In the genomic region with DNA sequence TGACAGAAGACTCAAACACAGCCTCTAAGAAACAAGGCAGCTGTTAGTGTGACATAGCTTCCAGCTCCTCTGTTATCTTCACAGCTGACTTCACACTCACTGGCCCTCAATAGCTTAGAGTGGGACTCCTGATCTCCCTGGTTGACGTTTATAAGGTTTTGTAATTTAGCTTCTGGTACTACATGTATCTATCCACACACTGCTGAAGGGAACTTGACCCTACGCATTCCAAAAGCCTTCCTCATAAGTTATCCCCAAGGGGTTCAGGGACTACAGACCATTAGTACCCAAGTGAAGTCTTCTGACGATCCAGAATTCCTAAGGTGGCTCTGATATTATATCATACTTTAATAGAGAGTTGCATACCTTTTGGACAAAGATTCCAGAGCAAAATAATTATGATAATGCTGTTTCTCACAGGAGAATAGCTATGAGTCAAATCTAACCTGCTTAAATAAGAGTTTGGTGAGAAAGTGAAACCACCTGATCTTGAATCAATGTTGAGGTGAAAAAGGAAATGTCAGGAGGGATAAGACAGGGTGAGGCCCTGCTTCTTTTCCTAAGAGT, we compare ENCODE assay signal across 10 cellular contexts. TPM values are rescaled to one million over a fixed set of nuclear protein-coding genes. Genes with fewer than 3 reads are reported as not detected.
DNase-seq lines count a peak whose midpoint lies in the region; ATAC-seq and TF ChIP-seq lines count a peak whose summit lies in the region.
"Had no signal": no experiment of that assay in that cellular context is flagged by ENCODE, and none has a peak within 500 bp of the region (broad histone marks: within the 10 kb centered on the region; RNA-seq: fewer than 3 reads in every experiment).

No MANE protein-coding gene starts in this region.

- H3K27ac ChIP-seq in left ventricle myocardium inferior (replicated peaks) (no peak overlapping the region), RWPE2 (ENCODE audit: poor library complexity, severe bottlenecking) (peak overlapping the region; percentile 35), foreskin keratinocyte (no peak overlapping the region)
- H3K27ac ChIP-seq: C4-2B had no signal

- H3K4me1 ChIP-seq in left ventricle myocardium inferior (peaks cover 17% of the 10 kb centered on the region), RWPE2 (ENCODE audit: insufficient read depth, poor library complexity, severe bottlenecking) (peaks cover 7% of the 10 kb centered on the region), foreskin keratinocyte (peaks cover 12% of the 10 kb centered on the region)

- TF ChIP-seq CTCF in left ventricle myocardium inferior (IDR thresholded peaks at IDR 0.05; ENCODE audit: borderline replicate concordance) (no peak), RWPE2 (IDR thresholded peaks at IDR 0.05; ENCODE audit: poor library complexity, severe bottlenecking) (no peak), foreskin keratinocyte (conservative IDR thresholded peaks at IDR 0.05) (no peak)

- H3K36me3 ChIP-seq in left ventricle myocardium inferior (no peaks in the 10 kb centered on the region), RWPE2 (ENCODE audit: low read depth) (no peaks in the 10 kb centered on the region)

- intact Hi-C loops in Right ventricle myocardium superior (cut with DNase I) (no loop called here), left ventricle myocardium inferior (cut with micrococcal nuclease) (no loop called here)

- DNase-seq in Right ventricle myocardium superior, result no peak
- no peak for DNase-seq in left ventricle myocardium inferior
- DNase-seq in RWPE2 (ENCODE audit: low spot score), result no peak
- peak in 1 of 2 donors; percentile 84 for DNase-seq in foreskin keratinocyte
- DNase-seq in HuH-7 (ENCODE audit: low spot score), result no peak
- no peak for DNase-seq in DMS114 treated with DMSO at 0.1 percent for 48 hours (lab: John Stamatoyannopoulos, UW; ENCODE audit: unreplicated experiment)
- DNase-seq in Ammon's horn (ENCODE audit: low spot score), result no peak
- no peak for DNase-seq in NCI-H2227 treated with DMSO at 0.1 percent for 48 hours (lab: John Stamatoyannopoulos, UW)
- DNase-seq: activated CD4-positive, alpha-beta T cell treated with anti-CD3 and anti-CD28 coated beads for 48 hours had no signal

- ATAC-seq in Right ventricle myocardium superior (ENCODE audit: poor library complexity), result peak; percentile 82
- peak; percentile 95 for ATAC-seq in RWPE2 (ENCODE audit: low read depth)
- ATAC-seq in foreskin keratinocyte, result peak; percentile 38

- H3K4me3 ChIP-seq in left ventricle myocardium inferior, result no peak overlapping the region
- no peak overlapping the region for H3K4me3 ChIP-seq in RWPE2 (ENCODE audit: severe bottlenecking)

- H3K9me3 ChIP-seq in left ventricle myocardium inferior (replicated peaks) (no peaks in the 10 kb centered on the region), RWPE2 (ENCODE audit: severe bottlenecking) (no peaks in the 10 kb centered on the region)

- H3K27me3 ChIP-seq in left ventricle myocardium inferior (ENCODE audit: low read depth) (no peaks in the 10 kb centered on the region), RWPE2 (ENCODE audit: insufficient read depth, poor library complexity, severe bottlenecking) (no peaks in the 10 kb centered on the region), foreskin keratinocyte (no peaks in the 10 kb centered on the region)

RNA-seq across cellular contexts. Expression of a gene that starts 14.5 kb away (rescaled TPM):
- 15.4 TPM for total RNA-seq in Right ventricle myocardium superior
- total RNA-seq in left ventricle myocardium inferior, result 16.2 TPM
- total RNA-seq in foreskin keratinocyte, result 89.8 and 90.2 TPM in 2 replicates
- polyA plus RNA-seq in foreskin keratinocyte, result 30.1 and 33.2 TPM in 2 replicates

RNA-seq across cellular contexts. Expression of a gene that starts 14.6 kb away (rescaled TPM):
- total RNA-seq in Right ventricle myocardium superior, result 12.4 TPM
- total RNA-seq in left ventricle myocardium inferior, result 11.9 TPM
- total RNA-seq in foreskin keratinocyte, result 14.2 and 16.0 TPM in 2 replicates
- polyA plus RNA-seq in foreskin keratinocyte, result 7.2 and 8.9 TPM in 2 replicates

RNA-seq across cellular contexts. Expression of a gene that starts 16.3 kb away (rescaled TPM):
- total RNA-seq in Right ventricle myocardium superior (not detected), left ventricle myocardium inferior (not detected), foreskin keratinocyte (not detected in 2 replicates)
- polyA plus RNA-seq in foreskin keratinocyte, result not detected in 2 replicates

Comparison
In these comparisons a context has a peak if more than half of its experiments do, and no peak if none do; other contexts are left out.
1. ATAC-seq: peak in every context shown above with its lines; median percentile 95 in RWPE2; 82 in Right ventricle myocardium superior; 38 in foreskin keratinocyte.